ENCODE assay signal across 21 cellular contexts in the genomic region with DNA sequence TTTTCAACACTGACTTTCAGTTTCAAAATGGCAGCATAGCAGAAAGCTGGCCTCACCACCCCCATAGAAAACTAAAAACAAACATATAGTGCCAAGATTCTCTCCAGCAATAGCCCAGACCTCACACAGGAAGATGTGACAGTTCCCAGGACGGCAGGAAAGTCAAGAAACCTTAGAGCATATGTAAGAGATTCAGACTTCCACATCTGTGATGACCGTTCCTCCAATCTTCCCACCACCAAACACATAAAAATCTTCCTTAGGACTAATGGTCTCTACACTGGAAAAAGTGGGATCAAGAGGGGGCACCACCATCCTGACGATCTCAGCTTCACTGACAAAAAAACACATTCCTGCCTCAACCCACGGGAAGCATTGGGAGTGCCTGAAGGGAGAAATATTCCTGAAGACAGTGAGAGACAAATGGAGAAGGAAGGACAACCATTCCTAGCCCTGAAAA.
DNase-seq lines count a peak whose midpoint lies in the region; ATAC-seq, FAIRE-seq and TF ChIP-seq lines count a peak whose summit lies in the region.
"Had no signal": no experiment of that assay in that cellular context is flagged by ENCODE, and none has a peak within 500 bp of the region (broad histone marks: within the 10 kb centered on the region; RNA-seq: fewer than 3 reads in every experiment).

No MANE protein-coding gene starts in this region.

- TF ChIP-seq EP300 in HepG2 (IDR thresholded peaks at IDR 0.05; ENCODE audit: low read depth in 2 of 2, low read length in 2 of 2) (no peak), HepG2 (CRISPR knock-in tag; IDR thresholded peaks at IDR 0.05; ENCODE audit: borderline replicate concordance) (no peak)

- H3K9me3 ChIP-seq in mammary epithelial cell (replicated peaks; ENCODE audit: insufficient read depth, low read length) (no peaks in the 10 kb centered on the region), HepG2 (ENCODE audit: low read length) (no peaks in the 10 kb centered on the region), pancreas (no peaks in the 10 kb centered on the region)
- H3K9me3 ChIP-seq: BE2C, sigmoid colon, stomach, vagina had no signal

- peak; percentile 68 for ATAC-seq in HepG2
- no peak for ATAC-seq in pancreas
- ATAC-seq: mucosa of descending colon had no signal

- H3K27ac ChIP-seq in mammary epithelial cell (ENCODE audit: insufficient read depth, low read depth, low read length) = no peak overlapping the region
- peak overlapping the region; percentile 66 for H3K27ac ChIP-seq in HepG2 (ENCODE audit: extremely low read length, insufficient read depth, low read length)
- H3K27ac ChIP-seq in pancreas = no peak overlapping the region
- H3K27ac ChIP-seq: RWPE1, sigmoid colon, stomach, vagina had no signal

- no peak for TF ChIP-seq POLR2A in HepG2 (IDR thresholded peaks at IDR 0.05; ENCODE audit: insufficient read depth in 1 of 2, low read depth in 2 of 2, low read length in 2 of 2)

- H3K27me3 Mint-ChIP-seq in type B pancreatic cell (no peaks in the 10 kb centered on the region), osteocyte (ENCODE audit: unreplicated experiment) (no peaks in the 10 kb centered on the region)

- TF ChIP-seq CTCF in mammary epithelial cell (conservative IDR thresholded peaks at IDR 0.05 in 1 of 2, IDR thresholded peaks at IDR 0.05 in 1 of 2; ENCODE audit: extremely low read depth in 1 of 2, insufficient read depth in 1 of 2, low read depth in 1 of 2, low read length in 2 of 2) = no peak
- no peak for TF ChIP-seq CTCF in HepG2 (CRISPR knock-in tag; IDR thresholded peaks at IDR 0.05)
- TF ChIP-seq CTCF in type B pancreatic cell (conservative IDR thresholded peaks at IDR 0.05) = no peak
- no peak for TF ChIP-seq CTCF in pancreas (IDR thresholded peaks at IDR 0.05)
- no peak for TF ChIP-seq CTCF in osteocyte (IDR thresholded peaks at IDR 0.05)

- H3K4me3 ChIP-seq in mammary epithelial cell (replicated peaks in 1 of 3; ENCODE audit: insufficient read depth in 1 of 3, low read depth in 2 of 3, low read length in 3 of 3) (no peak overlapping the region), HepG2 (replicated peaks in 1 of 3; ENCODE audit: insufficient read depth in 1 of 3, low read depth in 2 of 3, low read length in 3 of 3) (no peak overlapping the region; a peak in 1 of 6 replicates), pancreas (no peak overlapping the region)
- H3K4me3 ChIP-seq: mucosa of descending colon, sigmoid colon, stomach, vagina had no signal

- FAIRE-seq in HepG2 (lab: Jason Lieb, UNC) (no peak), pancreas (lab: Jason Lieb, UNC) (no peak)
- FAIRE-seq: endometrium, HTR-8/SVneo had no signal

- H3K4me3 Mint-ChIP-seq in type B pancreatic cell (peak overlapping the region; percentile 66), osteocyte (ENCODE audit: unreplicated experiment) (no peak overlapping the region)

- CTCF ChIA-PET in mammary epithelial cell (lab: Charles Lee; ENCODE audit: low non-redundant PET) = no interaction called here
- CTCF ChIA-PET in HepG2 (lab: Yijun Ruan, JAX; ENCODE audit: low intra/inter-chr PET ratio, low total read pairs) = interaction anchor here (0.9 to 2.2 kb wide), 3 partner anchors 187 to 1029 kb away, joined by 3 to 18 read pairs (median 11); no protein-coding TSS in a partner anchor

- intact Hi-C loops in mammary epithelial cell (cut with micrococcal nuclease) = loop anchor here (5.0 kb wide), 2 partner anchors 186 to 1031 kb away; no protein-coding TSS in a partner anchor
- intact Hi-C loops in HepG2 (cut with micrococcal nuclease; ENCODE audit: unreplicated experiment) = loop anchor here (1.0 to 10.0 kb wide), 5 partner anchors 52 to 1028 kb away; no protein-coding TSS in a partner anchor
- intact Hi-C loops in pancreas (cut with DNase I) = no loop called here

- dilution Hi-C loops in mammary epithelial cell (cut with HindIII; ENCODE audit: low sequenced_read_pairs) = no loop called here

- POLR2A ChIA-PET in HepG2 (lab: Yijun Ruan, JAX) = interaction anchor here (0.7 kb wide), 1 partner anchor 185 kb away, joined by 3 read pairs; no protein-coding TSS in a partner anchor

- no TSS peak for BruUV-seq in mammary epithelial cell (replicated peaks; lab: Mats Ljungman, UMichigan)
- BruUV-seq in HepG2 (replicated peaks; lab: Mats Ljungman, UMichigan) = no TSS peak

- no peaks in the 10 kb centered on the region for H3K36me3 Mint-ChIP-seq in type B pancreatic cell
- H3K36me3 Mint-ChIP-seq in osteocyte (ENCODE audit: unreplicated experiment) = no peaks in the 10 kb centered on the region

- TF ChIP-seq RAD21 in HepG2 (CRISPR knock-in tag; IDR thresholded peaks at IDR 0.05) = no peak

- no peaks in the 10 kb centered on the region for H3K36me3 ChIP-seq in mammary epithelial cell (ENCODE audit: insufficient read depth, low read length)
- no peaks in the 10 kb centered on the region for H3K36me3 ChIP-seq in HepG2 (replicated peaks in 1 of 2; ENCODE audit: control insufficient read depth in 1 of 2, insufficient read depth in 2 of 2, low read length in 2 of 2)
- no peaks in the 10 kb centered on the region for H3K36me3 ChIP-seq in pancreas
- H3K36me3 ChIP-seq: BE2C, sigmoid colon, stomach, vagina had no signal

- H3K4me1 ChIP-seq in mammary epithelial cell (ENCODE audit: insufficient read depth, low read length) (no peaks in the 10 kb centered on the region), HepG2 (ENCODE audit: insufficient read depth, low read length) (peaks cover 12% of the 10 kb centered on the region), pancreas (no peaks in the 10 kb centered on the region)
- H3K4me1 ChIP-seq: BE2C, sigmoid colon, stomach, vagina had no signal

- no peaks in the 10 kb centered on the region for H3K79me2 ChIP-seq in mammary epithelial cell (ENCODE audit: insufficient read depth, low read length)
- no peaks in the 10 kb centered on the region for H3K79me2 ChIP-seq in HepG2 (ENCODE audit: insufficient read depth, low read length)

- H3K27me3 ChIP-seq in mammary epithelial cell (ENCODE audit: insufficient read depth, low read length) (no peaks in the 10 kb centered on the region), HepG2 (ENCODE audit: control insufficient read depth in 1 of 2, insufficient read depth in 2 of 2, low read length in 2 of 2) (no peaks in the 10 kb centered on the region), pancreas (peaks cover 0 to 7% (median 0%) of the 10 kb centered on the region in 4 donors)
- H3K27me3 ChIP-seq: BE2C, sigmoid colon, stomach, vagina had no signal

- no peak overlapping the region for H3K9ac ChIP-seq in mammary epithelial cell (ENCODE audit: insufficient read depth, low read length)
- peak overlapping the region; percentile 29; the same call in 1 of the 2 replicates for H3K9ac ChIP-seq in HepG2 (ENCODE audit: insufficient read depth, low read depth, low read length)

- H3K4me2 ChIP-seq in mammary epithelial cell (ENCODE audit: insufficient read depth, low read depth, low read length) = no peak overlapping the region
- peak overlapping the region; percentile 23; the same call in 1 of the 2 replicates for H3K4me2 ChIP-seq in HepG2 (ENCODE audit: low read depth, low read length)

- H3K4me1 Mint-ChIP-seq in type B pancreatic cell (ENCODE audit: unreplicated experiment) = peaks cover 8% of the 10 kb centered on the region
- H3K4me1 Mint-ChIP-seq in osteocyte (ENCODE audit: unreplicated experiment) = no peaks in the 10 kb centered on the region

- H4K20me1 ChIP-seq in mammary epithelial cell (ENCODE audit: insufficient read depth, low read length) (no peaks in the 10 kb centered on the region), HepG2 (ENCODE audit: insufficient read depth, low read length) (no peaks in the 10 kb centered on the region)

- H3K9me3 Mint-ChIP-seq in type B pancreatic cell (no peaks in the 10 kb centered on the region), osteocyte (ENCODE audit: unreplicated experiment) (peaks cover 22% of the 10 kb centered on the region)

- DNase-seq in HT1080 (ENCODE audit: low read depth) = peak; percentile 15
- DNase-seq in mammary epithelial cell = no peak
- DNase-seq in HepG2 (ENCODE audit: low spot score) = peak; percentile 1
- DNase-seq in type B pancreatic cell (ENCODE audit: extremely low spot score, unreplicated experiment) = no peak
- DNase-seq in DMS79 (lab: John Stamatoyannopoulos, UW) = no peak
- DNase-seq in pancreas = no peak
- DNase-seq in osteocyte (ENCODE audit: extremely low spot score, unreplicated experiment) = no peak
- DNase-seq: activated CD4-positive, alpha-beta T cell treated with anti-CD3 and anti-CD28 coated beads, Interleukin-2, amount 50 U/mL, for 1 hour; activated gamma-delta T cell treated with Interleukin-2 at 50 U/mL for 16 hours; amniotic stem cell; BE2C; Calu3; cerebellar nuclear complex; mucosa of descending colon; NCI-H146; sigmoid colon; stomach had no signal

- in situ Hi-C loops in mammary epithelial cell (cut with MboI; ENCODE audit: low sequenced_read_pairs in 2 of 2) = no loop called here
- in situ Hi-C loops in HepG2 (cut with HindIII; ENCODE audit: extremely low pct_ligation_motif_present, low pct_unique_long_range_greater_than_20kb) = loop anchor here (10.0 kb wide), 1 partner anchor 478 kb away; no protein-coding TSS in a partner anchor

- WGBS in mammary epithelial cell (ENCODE audit: low coverage, missing lambda C conversion rate) = 23% methylated on average over 4 of the region's 4 CpGs
- 44% methylated on average over 2 of the region's 4 CpGs for WGBS in HepG2 (ENCODE audit: low lambda C conversion rate)
- 20 to 23% methylated on average over 4 of the region's 4 CpGs for WGBS in pancreas, 2 donors

- H2AFZ ChIP-seq in mammary epithelial cell (ENCODE audit: low read depth, low read length) (peak overlapping the region; percentile 1), HepG2 (ENCODE audit: low read length) (peak overlapping the region; percentile 92)

- peak overlapping the region; percentile 50 for H3K27ac Mint-ChIP-seq in type B pancreatic cell
- no peak overlapping the region for H3K27ac Mint-ChIP-seq in osteocyte (ENCODE audit: unreplicated experiment)

TF ChIP-seq in HepG2, 621 proteins besides CTCF, POLR2A, EP300 and RAD21:
- no peak for TF ChIP-seq FOXA3 (CRISPR knock-in tag; IDR thresholded peaks at IDR 0.05)
- 0 out of 2 replicates have a peak, but pooled peaks have one; percentile 26 for TF ChIP-seq EHMT2 (IDR thresholded peaks at IDR 0.05; ENCODE audit: borderline replicate concordance, low read depth, low read length)

Comparison
In these comparisons a context has a peak if more than half of its experiments do, and no peak if none do; other contexts are left out.
1. DNase-seq: peak in HT1080 (single experiment) and HepG2 (single experiment); none in mammary epithelial cell (single experiment), type B pancreatic cell (single experiment), DMS79 (single experiment), pancreas (0 of 6) and osteocyte (single experiment).
2. intact Hi-C loops: an anchor here in mammary epithelial cell (5.0 kb wide) and HepG2 (1.0 to 10.0 kb wide); none called in pancreas.